In the genomic region with DNA sequence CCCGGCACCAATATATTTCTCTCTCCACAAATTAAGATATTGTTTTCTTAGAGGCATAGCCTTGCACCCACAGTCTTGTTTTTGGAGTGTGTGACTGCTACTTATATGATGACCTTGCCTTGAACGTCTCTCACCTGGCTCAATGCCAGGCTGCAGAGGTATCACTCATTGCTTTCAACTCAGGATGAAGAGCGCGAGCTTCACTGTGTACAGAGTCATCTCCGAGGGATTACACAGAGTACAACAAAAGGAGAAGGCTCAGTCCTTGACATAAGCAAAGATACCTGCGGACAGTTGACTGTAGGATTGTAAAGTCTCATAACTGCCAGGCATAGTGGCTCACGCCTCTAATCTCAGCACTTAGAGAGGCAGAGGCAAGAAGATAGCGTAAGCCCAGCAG, we compare ENCODE assay signal across 19 cellular contexts. TPM values are rescaled to one million over a fixed set of nuclear protein-coding genes. Genes with fewer than 3 reads are reported as not detected.
DNase-seq lines count a peak whose midpoint lies in the region; ATAC-seq and TF ChIP-seq lines count a peak whose summit lies in the region.
"Had no signal": no experiment of that assay in that cellular context is flagged by ENCODE, and none has a peak within 500 bp of the region (broad histone marks: within the 10 kb centered on the region; RNA-seq: fewer than 3 reads in every experiment).

No MANE protein-coding gene starts in this region.

- H3K27me3 Mint-ChIP-seq in activated T-helper 17 cell treated with anti-CD3 and anti-CD28 coated beads, Interleukin-2, amount 50 U/mL, for 72 hours = no peaks in the 10 kb centered on the region
- H3K27me3 Mint-ChIP-seq in type B pancreatic cell = no peaks in the 10 kb centered on the region

- ATAC-seq in heart left ventricle = peak; percentile 30 to 53 (median 36)
- ATAC-seq in activated T-helper 17 cell treated with anti-CD3 and anti-CD28 coated beads, Interleukin-2, amount 50 U/mL, for 72 hours (replicated peaks) = no peak
- ATAC-seq: GM12878, GM23338 had no signal

- DNase-seq in DMS153 (lab: John Stamatoyannopoulos, UW) = peak; percentile 35
- no peak for DNase-seq in DMS153 treated with DMSO at 0.1 percent for 48 hours (lab: John Stamatoyannopoulos, UW; ENCODE audit: unreplicated experiment)
- peak in 1 of 5 donors; percentile 38 for DNase-seq in heart left ventricle
- DNase-seq in right atrium auricular region (ENCODE audit: low spot score) = no peak
- no peak for DNase-seq in type B pancreatic cell (ENCODE audit: extremely low spot score, unreplicated experiment)
- DNase-seq in SW 1271 (lab: John Stamatoyannopoulos, UW) = no peak
- DNase-seq in NCI-H2107 treated with DMSO at 0.1 percent for 48 hours (lab: John Stamatoyannopoulos, UW; ENCODE audit: unreplicated experiment) = no peak
- DNase-seq: HCEC 1CT, NCI-H1436, NCI-H2107, NCI-H446, NCI-H82 had no signal

- H3K9me3 Mint-ChIP-seq in activated T-helper 17 cell treated with anti-CD3 and anti-CD28 coated beads, Interleukin-2, amount 50 U/mL, for 72 hours = no peaks in the 10 kb centered on the region
- no peaks in the 10 kb centered on the region for H3K9me3 Mint-ChIP-seq in type B pancreatic cell
- H3K9me3 Mint-ChIP-seq: GM23338 had no signal

- WGBS in heart left ventricle, 4 donors = 64 to 77% (median 71%) methylated on average over 8 of the region's 8 CpGs

- H3K27ac Mint-ChIP-seq in activated T-helper 17 cell treated with anti-CD3 and anti-CD28 coated beads, Interleukin-2, amount 50 U/mL, for 72 hours = peak overlapping the region; percentile 44
- peak overlapping the region; percentile 6 for H3K27ac Mint-ChIP-seq in type B pancreatic cell
- H3K27ac Mint-ChIP-seq: CD14-positive monocyte, GM23338 had no signal

- H3K27me3 ChIP-seq in heart left ventricle (no peaks in the 10 kb centered on the region), right atrium auricular region (no peaks in the 10 kb centered on the region)

- intact Hi-C loops in heart left ventricle (cut with DNase I) = loop anchor here in 3 of 10 donors (5.0 to 10.0 kb wide), 3 partner anchors 148 to 158 kb away; no protein-coding TSS in a partner anchor

- H3K9me3 ChIP-seq in heart left ventricle (no peaks in the 10 kb centered on the region), right atrium auricular region (no peaks in the 10 kb centered on the region)

- H3K36me3 ChIP-seq in heart left ventricle (peaks cover 2 to 100% (median 74%) of the 10 kb centered on the region in 9 donors), right atrium auricular region (peaks cover 79% of the 10 kb centered on the region)

- no peak overlapping the region for H3K27ac ChIP-seq in heart left ventricle
- no peak overlapping the region for H3K27ac ChIP-seq in right atrium auricular region
- H3K27ac ChIP-seq: 22Rv1 had no signal

- no peaks in the 10 kb centered on the region for H3K4me1 Mint-ChIP-seq in activated T-helper 17 cell treated with anti-CD3 and anti-CD28 coated beads, Interleukin-2, amount 50 U/mL, for 72 hours
- peaks cover 19% of the 10 kb centered on the region for H3K4me1 Mint-ChIP-seq in type B pancreatic cell (ENCODE audit: unreplicated experiment)
- H3K4me1 Mint-ChIP-seq: GM23338 had no signal

- H3K4me3 ChIP-seq in heart left ventricle (no peak overlapping the region), right atrium auricular region (no peak overlapping the region)
- H3K4me3 ChIP-seq: GM12878, GM23338 had no signal

- TF ChIP-seq POLR2A in heart left ventricle (IDR thresholded peaks at IDR 0.05) = no peak

- H3K36me3 Mint-ChIP-seq in activated T-helper 17 cell treated with anti-CD3 and anti-CD28 coated beads, Interleukin-2, amount 50 U/mL, for 72 hours (ENCODE audit: low read depth) = peaks cover 96% of the 10 kb centered on the region
- H3K36me3 Mint-ChIP-seq in type B pancreatic cell = peaks cover 45% of the 10 kb centered on the region
- H3K36me3 Mint-ChIP-seq: CD14-positive monocyte had no signal

- H3K4me3 Mint-ChIP-seq in activated T-helper 17 cell treated with anti-CD3 and anti-CD28 coated beads, Interleukin-2, amount 50 U/mL, for 72 hours = no peak overlapping the region
- no peak overlapping the region for H3K4me3 Mint-ChIP-seq in type B pancreatic cell
- H3K4me3 Mint-ChIP-seq: CD14-positive monocyte, GM23338 had no signal

- no peaks in the 10 kb centered on the region for H3K4me1 ChIP-seq in heart left ventricle
- no peaks in the 10 kb centered on the region for H3K4me1 ChIP-seq in right atrium auricular region

- no peak for TF ChIP-seq CTCF in heart left ventricle (IDR thresholded peaks at IDR 0.05)
- no peak for TF ChIP-seq CTCF in right atrium auricular region (IDR thresholded peaks at IDR 0.05)
- no peak for TF ChIP-seq CTCF in type B pancreatic cell (conservative IDR thresholded peaks at IDR 0.05)

RNA-seq across cellular contexts. Expression of gene CD180, which starts 53.8 kb away (rescaled TPM):
- total RNA-seq in heart left ventricle (1 to 10 TPM in 2 of 9 donors, under 1 TPM in 7; 0.18 to 7.7 (median 0.36) TPM), right atrium auricular region (1 to 10 TPM in 1 of 2 donors, under 1 TPM in 1; 0.26 to 1.2 TPM), type B pancreatic cell (ENCODE audit: low replicate concordance) (not detected in 2 replicates)
- under 1 TPM; 0.08 to 0.18 TPM for polyA plus RNA-seq in heart left ventricle
- under 1 TPM; 0.08 to 0.80 TPM for total RNA-seq in activated T-helper 17 cell treated with anti-CD3 and anti-CD28 coated beads, Interleukin-2, amount 50 U/mL, for 72 hours
- total RNA-seq: GM23338, HT-29 had no signal
- polyA plus RNA-seq: AG04450, GM23338 had no signal
